In genomic region chr20:856361-856775, GRCh38 we compare ENCODE assay signal across 8 cellular contexts. TPM values are rescaled to one million over a fixed set of nuclear protein-coding genes. Genes with fewer than 3 reads are reported as not detected.
A peak's percentile ranks its signal among the peaks of the same experiment; 100 is the strongest.
DNase-seq lines count a peak whose midpoint lies in the region; ATAC-seq and TF ChIP-seq lines count a peak whose summit lies in the region.

No MANE protein-coding gene starts in this region.

- H3K27me3 ChIP-seq in psoas muscle (ENCODE audit: insufficient read depth in 3 of 3, low read length in 2 of 3) = no peaks in the 10 kb centered on the region

- peak overlapping the region; percentile 50 for H3K4me3 Mint-ChIP-seq in T-helper 17 cell

- H3K27ac Mint-ChIP-seq in T-helper 17 cell = peak overlapping the region; percentile 59

- ATAC-seq in T-helper 17 cell (peak; percentile 88), psoas muscle (peak in 3 of 4 donors; percentile 38 to 62 (median 51)), HG02885 (IDR thresholded peaks at IDR 0.05; ENCODE audit: poor library complexity, unreplicated experiment) (no peak)

- 29 to 53% (median 37%) methylated on average over 12 of the region's 12 CpGs for WGBS in psoas muscle, 3 donors

- no peak overlapping the region for H3K27ac ChIP-seq in psoas muscle

- peaks cover 46% of the 10 kb centered on the region for H3K4me1 Mint-ChIP-seq in T-helper 17 cell

- no peaks in the 10 kb centered on the region for H3K27me3 Mint-ChIP-seq in T-helper 17 cell

- TF ChIP-seq CTCF in cardiac fibroblast (IDR thresholded peaks at IDR 0.05; ENCODE audit: low read depth, low read length) (no peak), psoas muscle (IDR thresholded peaks at IDR 0.05) (no peak)

- H3K9me3 ChIP-seq in T-helper 17 cell (ENCODE audit: control insufficient read depth, low read length, poor library complexity, severe bottlenecking) = no peaks in the 10 kb centered on the region
- no peaks in the 10 kb centered on the region for H3K9me3 ChIP-seq in psoas muscle

- no peak overlapping the region for H3K4me3 ChIP-seq in cardiac fibroblast (replicated peaks in 1 of 2; ENCODE audit: low read depth in 2 of 2, low read length in 2 of 2)
- H3K4me3 ChIP-seq in psoas muscle = no peak overlapping the region

- H3K4me1 ChIP-seq in psoas muscle = no peaks in the 10 kb centered on the region

- intact Hi-C loops in psoas muscle (cut with DNase I) = no loop called here

- H3K36me3 ChIP-seq in psoas muscle (ENCODE audit: insufficient read depth in 1 of 2, low read depth in 1 of 2) = no peaks in the 10 kb centered on the region

- peak; percentile 98 for DNase-seq in Daoy (ENCODE audit: low read depth)
- DNase-seq in T-helper 17 cell = peak in 1 of 3 donors; percentile 18
- DNase-seq in cardiac fibroblast (ENCODE audit: low read depth in 2 of 2) = peak; percentile 74 to 77
- DNase-seq in psoas muscle = no peak
- no peak for DNase-seq in D341Med (ENCODE audit: low spot score)
- no peak for DNase-seq in NCI-H1436 treated with DMSO at 0.1 percent for 48 hours (lab: John Stamatoyannopoulos, UW)
- no peak for DNase-seq in DMS53 treated with DMSO at 0.1 percent for 48 hours (lab: John Stamatoyannopoulos, UW; ENCODE audit: unreplicated experiment)

- H3K36me3 Mint-ChIP-seq in T-helper 17 cell (ENCODE audit: low read depth) = peaks cover 4% of the 10 kb centered on the region

RNA-seq across cellular contexts. Expression of gene FAM110A, which starts 22.9 kb away (rescaled TPM):
- total RNA-seq in Daoy (2014; rRNA removed; shearing (Covaris generic)) = 3.8 and 4.3 TPM in 2 replicates
- total RNA-seq in T-helper 17 cell (10 to 100 TPM; 14.1 to 35.1 TPM), psoas muscle (1 to 10 TPM in 2 of 4 donors, under 1 TPM in 2; 0.83 to 3.4 (median 1.9) TPM)
- 1 to 10 TPM; 1.4 to 2.5 (median 2.4) TPM for polyA plus RNA-seq in psoas muscle

RNA-seq across cellular contexts. Expression of gene ANGPT4, which starts 59.8 kb away (rescaled TPM):
- total RNA-seq in Daoy (2014; rRNA removed; shearing (Covaris generic)) = under 0.01 and 0.03 TPM in 2 replicates
- total RNA-seq in T-helper 17 cell = not detected
- total RNA-seq in psoas muscle = under 1 TPM in 2 of 4 donors, not detected in 2; 0.04 to 0.06 TPM
- polyA plus RNA-seq in psoas muscle = under 1 TPM; 0.03 to 0.14 (median 0.10) TPM

Comparison
In these comparisons a context has a peak if more than half of its experiments do, and no peak if none do; other contexts are left out.
1. DNase-seq: peak in Daoy (single experiment) and cardiac fibroblast (2 of 2); none in psoas muscle (0 of 2), D341Med (single experiment), NCI-H1436 treated with DMSO at 0.1 percent for 48 hours (single experiment) and DMS53 treated with DMSO at 0.1 percent for 48 hours (single experiment).